Comparison of ENCODE assay signal across 1 cellular context in genomic region chr17:78705071-78705470, GRCh38.
TF ChIP-seq lines count a peak whose summit lies in the region.

No MANE protein-coding gene starts in this region.

TF ChIP-seq in SK-N-SH, 30 proteins besides CTCF, POLR2A, EP300 and RAD21 (continued from another document):
- TF ChIP-seq CHD2 (IDR thresholded peaks at IDR 0.05; ENCODE audit: low read length, partially characterized antibody), result peak; percentile 88
- no peak for TF ChIP-seq FOXM1 (IDR thresholded peaks at IDR 0.05; ENCODE audit: low read depth)
- TF ChIP-seq FOXJ3 (CRISPR knock-in tag; IDR thresholded peaks at IDR 0.05), result no peak; the same call in 1 of the 2 replicates
- TF ChIP-seq USF1 (IDR thresholded peaks at IDR 0.05; ENCODE audit: borderline replicate concordance, low read depth), result peak; percentile 51; the same call in 1 of the 2 replicates
- TF ChIP-seq, protein P1, sequence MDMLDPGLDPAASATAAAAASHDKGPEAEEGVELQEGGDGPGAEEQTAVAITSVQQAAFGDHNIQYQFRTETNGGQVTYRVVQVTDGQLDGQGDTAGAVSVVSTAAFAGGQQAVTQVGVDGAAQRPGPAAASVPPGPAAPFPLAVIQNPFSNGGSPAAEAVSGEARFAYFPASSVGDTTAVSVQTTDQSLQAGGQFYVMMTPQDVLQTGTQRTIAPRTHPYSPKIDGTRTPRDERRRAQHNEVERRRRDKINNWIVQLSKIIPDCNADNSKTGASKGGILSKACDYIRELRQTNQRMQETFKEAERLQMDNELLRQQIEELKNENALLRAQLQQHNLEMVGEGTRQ (IDR thresholded peaks at IDR 0.05; ENCODE audit: borderline replicate concordance, low read depth, low read length), result peak; percentile 52; the same call in 1 of the 2 replicates
- TF ChIP-seq TEAD4 (IDR thresholded peaks at IDR 0.05; ENCODE audit: borderline replicate concordance, insufficient read depth), result 0 out of 2 replicates have a peak, but pooled peaks have one; percentile 16
